17 cellular contexts compared by ENCODE assay signal in genomic region chr10:31070691-31071090, GRCh38. TPM values are rescaled to one million over a fixed set of nuclear protein-coding genes. Genes with fewer than 3 reads are reported as not detected.
DNase-seq lines count a peak whose midpoint lies in the region; ATAC-seq and TF ChIP-seq lines count a peak whose summit lies in the region.
"Had no signal": no experiment of that assay in that cellular context is flagged by ENCODE, and none has a peak within 500 bp of the region (broad histone marks: within the 10 kb centered on the region; RNA-seq: fewer than 3 reads in every experiment).

No MANE protein-coding gene starts in this region.

- no peaks in the 10 kb centered on the region for H3K79me1 ChIP-seq in mesenchymal stem cell (replicated peaks; ENCODE audit: low read length, poor library complexity, severe bottlenecking)

- H3K4ac ChIP-seq in mesenchymal stem cell (ENCODE audit: low read depth in 1 of 2, low read length in 2 of 2), result no peak overlapping the region

- peak; percentile 8 for ATAC-seq in left ventricle myocardium superior
- ATAC-seq in left cardiac atrium, result no peak
- no peak for ATAC-seq in aorta (ENCODE audit: low FRiP score)
- ATAC-seq: PC-3 had no signal

- no peak overlapping the region for H3K4me3 ChIP-seq in ascending aorta
- no peak overlapping the region for H3K4me3 ChIP-seq in mesenchymal stem cell (ENCODE audit: insufficient read depth in 1 of 2, low read depth in 1 of 2, low read length in 2 of 2)
- no peak overlapping the region for H3K4me3 ChIP-seq in aorta (ENCODE audit: low read length in 2 of 2)
- no peak overlapping the region for H3K4me3 ChIP-seq in esophagus squamous epithelium
- H3K4me3 ChIP-seq: HAP-1 had no signal

- H2BK12ac ChIP-seq in mesenchymal stem cell (ENCODE audit: low read length in 2 of 2), result no peak overlapping the region

- H4K8ac ChIP-seq in mesenchymal stem cell (ENCODE audit: low read length), result peak overlapping the region; percentile 29

- no peak overlapping the region for H2AFZ ChIP-seq in mesenchymal stem cell (ENCODE audit: low read depth, low read length)

- intact Hi-C loops in left ventricle myocardium superior (cut with micrococcal nuclease) (no loop called here), left cardiac atrium (cut with DNase I) (no loop called here), ascending aorta (cut with DNase I) (loop anchor here (1.0 kb wide), 1 partner anchor 38 kb away; no protein-coding TSS in a partner anchor), aorta (cut with DNase I) (loop anchor here (5.0 kb wide), 1 partner anchor 38 kb away; the partner anchor contains the start of gene ZNF438 (in 2 of the 2)), esophagus squamous epithelium (cut with DNase I) (no loop called here)

- DNase-seq in left ventricle myocardium superior, result no peak
- no peak for DNase-seq in left cardiac atrium
- no peak for DNase-seq in ascending aorta (ENCODE audit: low spot score in 2 of 2)
- no peak for DNase-seq in mesenchymal stem cell
- no peak for DNase-seq in aorta
- DNase-seq in SKM-1 treated with dmso at 0.1 percent for 144 hours (lab: John Stamatoyannopoulos, UW; ENCODE audit: unreplicated experiment), result no peak
- DNase-seq in HUDEP-2 (lab: John Stamatoyannopoulos, UW; ENCODE audit: unreplicated experiment in 76 of 76), result no peak
- DNase-seq in esophagus squamous epithelium (lab: John Stamatoyannopoulos, UW), result no peak
- DNase-seq: 8988T, GF-D8, KG1, NCI-H1694 treated with DMSO at 0.1 percent for 48 hours, NCI-H226, NCI-H524, RPMI8226 had no signal

- H2AK5ac ChIP-seq in mesenchymal stem cell (ENCODE audit: low read length, severe bottlenecking), result no peak overlapping the region

- peaks cover 13 to 51% of the 10 kb centered on the region in 2 donors for H3K4me1 ChIP-seq in ascending aorta
- H3K4me1 ChIP-seq in mesenchymal stem cell (ENCODE audit: control insufficient read depth, insufficient read depth, low read depth, low read length), result peaks cover 4% of the 10 kb centered on the region
- H3K4me1 ChIP-seq in aorta (ENCODE audit: control insufficient read depth in 1 of 2, insufficient read depth in 2 of 2, low read length in 2 of 2), result peaks cover 11 to 17% of the 10 kb centered on the region in 2 donors
- H3K4me1 ChIP-seq in esophagus squamous epithelium, result peaks cover 0 to 3% (median 0%) of the 10 kb centered on the region in 3 donors
- H3K4me1 ChIP-seq: HAP-1 had no signal

- no peaks in the 10 kb centered on the region for H3K36me3 ChIP-seq in ascending aorta
- H3K36me3 ChIP-seq in mesenchymal stem cell (ENCODE audit: control insufficient read depth in 1 of 2, insufficient read depth in 2 of 2, low read depth in 1 of 2, low read length in 2 of 2), result no peaks in the 10 kb centered on the region
- no peaks in the 10 kb centered on the region for H3K36me3 ChIP-seq in aorta (ENCODE audit: control insufficient read depth in 1 of 2, insufficient read depth in 2 of 2, low read length in 1 of 2)
- no peaks in the 10 kb centered on the region for H3K36me3 ChIP-seq in esophagus squamous epithelium
- H3K36me3 ChIP-seq: HAP-1 had no signal

- H3K9ac ChIP-seq in mesenchymal stem cell (ENCODE audit: low read length), result no peak overlapping the region

- H2BK5ac ChIP-seq in mesenchymal stem cell (ENCODE audit: low read depth, low read length, poor library complexity, severe bottlenecking), result no peak overlapping the region

- H3K14ac ChIP-seq in mesenchymal stem cell (ENCODE audit: low read length in 2 of 2), result no peak overlapping the region

- H3K27me3 ChIP-seq in ascending aorta (no peaks in the 10 kb centered on the region), mesenchymal stem cell (ENCODE audit: control insufficient read depth in 1 of 2, insufficient read depth in 1 of 2, low read length in 2 of 2) (no peaks in the 10 kb centered on the region), aorta (ENCODE audit: control insufficient read depth in 1 of 2, insufficient read depth in 2 of 2, low read length in 1 of 2) (no peaks in the 10 kb centered on the region), esophagus squamous epithelium (no peaks in the 10 kb centered on the region)

- H3K18ac ChIP-seq in mesenchymal stem cell (ENCODE audit: low read depth in 1 of 2, low read length in 2 of 2), result no peak overlapping the region

- TF ChIP-seq CTCF in ascending aorta (IDR thresholded peaks at IDR 0.05) (no peak), esophagus squamous epithelium (IDR thresholded peaks at IDR 0.05) (no peak)

- H3K9me3 ChIP-seq in ascending aorta (no peaks in the 10 kb centered on the region), mesenchymal stem cell (ENCODE audit: control insufficient read depth, low read length) (no peaks in the 10 kb centered on the region), aorta (ENCODE audit: control insufficient read depth, low read length) (no peaks in the 10 kb centered on the region), esophagus squamous epithelium (no peaks in the 10 kb centered on the region)
- H3K9me3 ChIP-seq: HAP-1 had no signal

- no peak overlapping the region for H3K4me2 ChIP-seq in mesenchymal stem cell (ENCODE audit: low read length, poor library complexity, severe bottlenecking)

- H2BK120ac ChIP-seq in mesenchymal stem cell (ENCODE audit: low read depth, low read length), result no peak overlapping the region

- 100% methylated on average over 1 of the region's 2 CpGs for WGBS in mesenchymal stem cell
- 73 to 77% methylated on average over 2 of the region's 2 CpGs for WGBS in aorta, 2 donors
- 72 to 81% methylated on average over 2 of the region's 2 CpGs for WGBS in esophagus squamous epithelium, 2 donors

- H4K91ac ChIP-seq in mesenchymal stem cell (ENCODE audit: low read length), result no peak overlapping the region

- H3K23ac ChIP-seq in mesenchymal stem cell (ENCODE audit: low read length in 2 of 2), result no peak overlapping the region

- peak overlapping the region; percentile 82 to 94 for H3K27ac ChIP-seq in ascending aorta
- H3K27ac ChIP-seq in mesenchymal stem cell (ENCODE audit: low read length, poor library complexity, severe bottlenecking), result no peak overlapping the region
- H3K27ac ChIP-seq in aorta (ENCODE audit: low read depth in 1 of 2, low read length in 2 of 2), result peak overlapping the region; percentile 93 to 100
- no peak overlapping the region for H3K27ac ChIP-seq in esophagus squamous epithelium

- no peak for TF ChIP-seq POLR2A in esophagus squamous epithelium (IDR thresholded peaks at IDR 0.05)

- no peak overlapping the region for H2BK15ac ChIP-seq in mesenchymal stem cell (ENCODE audit: low read depth, poor library complexity, severe bottlenecking)

RNA-seq across cellular contexts. Expression of gene ZNF438, which starts 39.0 kb away (rescaled TPM):
- 13.9 TPM for total RNA-seq in left ventricle myocardium superior
- total RNA-seq in left cardiac atrium, result 10 to 100 TPM; 11.4 to 11.6 TPM
- total RNA-seq in ascending aorta, result 1.7 TPM
- polyA plus RNA-seq in mesenchymal stem cell (2013, experiment 1 of 2), result 3.4 TPM
- polyA plus RNA-seq in mesenchymal stem cell (2013, experiment 2 of 2), result 3.5 TPM
- 10 to 100 TPM; 11.6 to 16.5 TPM for total RNA-seq in aorta
- polyA plus RNA-seq in aorta, result 10 to 100 TPM; 10.6 to 13.4 TPM
- 1 to 10 TPM; 2.9 to 9.3 (median 5.9) TPM for total RNA-seq in esophagus squamous epithelium

Comparison
In these comparisons a context has a peak if more than half of its experiments do, and no peak if none do; other contexts are left out.
1. H3K27ac ChIP-seq: peak in ascending aorta (2 of 2) and aorta (2 of 2); none in mesenchymal stem cell (single experiment) and esophagus squamous epithelium (0 of 4).
2. intact Hi-C loops: an anchor here in ascending aorta (1.0 kb wide) and aorta (5.0 kb wide); none called in left ventricle myocardium superior, left cardiac atrium and esophagus squamous epithelium.